Comparison of ENCODE assay signal across 1 cellular context in genomic region chr9:134191455-134192209, GRCh38.
TF ChIP-seq lines count a peak whose summit lies in the region.

No MANE protein-coding gene starts in this region.

TF ChIP-seq in K562, 482 proteins besides CTCF, POLR2A, EP300 and RAD21:
- no peak for TF ChIP-seq BRD9 (IDR thresholded peaks at IDR 0.05; ENCODE audit: low read depth, partially characterized antibody)
- TF ChIP-seq ZNF778 (CRISPR knock-in tag; IDR thresholded peaks at IDR 0.05), result no peak
- TF ChIP-seq RBM34 (IDR thresholded peaks at IDR 0.05; ENCODE audit: borderline replicate concordance, insufficient read depth, low read length), result no peak
- TF ChIP-seq ZNF24 (IDR thresholded peaks at IDR 0.05), result peak; percentile 98
- TF ChIP-seq PTRF (tag; IDR thresholded peaks at IDR 0.05), result no peak
- no peak for TF ChIP-seq ATF7 (IDR thresholded peaks at IDR 0.05)
- TF ChIP-seq CREB1 (IDR thresholded peaks at IDR 0.05), result no peak
- TF ChIP-seq CREB1 (CRISPR knock-in tag; IDR thresholded peaks at IDR 0.05), result no peak
- no peak for TF ChIP-seq ZEB2 (IDR thresholded peaks at IDR 0.05)
- no peak for TF ChIP-seq PHF8 (IDR thresholded peaks at IDR 0.05; ENCODE audit: borderline replicate concordance, low read length)
- no peak for TF ChIP-seq FOXM1 (IDR thresholded peaks at IDR 0.05; ENCODE audit: low read depth)
- no peak for TF ChIP-seq FOXM1 (CRISPR knock-in tag; IDR thresholded peaks at IDR 0.05; ENCODE audit: low read depth)
- TF ChIP-seq ZFP36 (IDR thresholded peaks at IDR 0.05; ENCODE audit: low read depth, low read length, partially characterized antibody), result no peak
- TF ChIP-seq, protein P1, sequence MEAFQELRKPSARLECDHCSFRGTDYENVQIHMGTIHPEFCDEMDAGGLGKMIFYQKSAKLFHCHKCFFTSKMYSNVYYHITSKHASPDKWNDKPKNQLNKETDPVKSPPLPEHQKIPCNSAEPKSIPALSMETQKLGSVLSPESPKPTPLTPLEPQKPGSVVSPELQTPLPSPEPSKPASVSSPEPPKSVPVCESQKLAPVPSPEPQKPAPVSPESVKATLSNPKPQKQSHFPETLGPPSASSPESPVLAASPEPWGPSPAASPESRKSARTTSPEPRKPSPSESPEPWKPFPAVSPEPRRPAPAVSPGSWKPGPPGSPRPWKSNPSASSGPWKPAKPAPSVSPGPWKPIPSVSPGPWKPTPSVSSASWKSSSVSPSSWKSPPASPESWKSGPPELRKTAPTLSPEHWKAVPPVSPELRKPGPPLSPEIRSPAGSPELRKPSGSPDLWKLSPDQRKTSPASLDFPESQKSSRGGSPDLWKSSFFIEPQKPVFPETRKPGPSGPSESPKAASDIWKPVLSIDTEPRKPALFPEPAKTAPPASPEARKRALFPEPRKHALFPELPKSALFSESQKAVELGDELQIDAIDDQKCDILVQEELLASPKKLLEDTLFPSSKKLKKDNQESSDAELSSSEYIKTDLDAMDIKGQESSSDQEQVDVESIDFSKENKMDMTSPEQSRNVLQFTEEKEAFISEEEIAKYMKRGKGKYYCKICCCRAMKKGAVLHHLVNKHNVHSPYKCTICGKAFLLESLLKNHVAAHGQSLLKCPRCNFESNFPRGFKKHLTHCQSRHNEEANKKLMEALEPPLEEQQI (IDR thresholded peaks at IDR 0.05), result no peak
- TF ChIP-seq ZBTB5 (IDR thresholded peaks at IDR 0.05), result no peak
- TF ChIP-seq ZFX (CRISPR knock-in tag; IDR thresholded peaks at IDR 0.05), result no peak
- TF ChIP-seq EHMT2 (IDR thresholded peaks at IDR 0.05), result 0 out of 2 replicates have a peak, but pooled peaks have one; percentile 27
- TF ChIP-seq TSC22D4 (tag; IDR thresholded peaks at IDR 0.05), result 0 out of 2 replicates have a peak, but pooled peaks have one; percentile 72
- no peak for TF ChIP-seq NR2C2 (CRISPR knock-in tag; IDR thresholded peaks at IDR 0.05)
- no peak for TF ChIP-seq NR2C2 (tag; IDR thresholded peaks at IDR 0.05)
- TF ChIP-seq, protein P2, sequence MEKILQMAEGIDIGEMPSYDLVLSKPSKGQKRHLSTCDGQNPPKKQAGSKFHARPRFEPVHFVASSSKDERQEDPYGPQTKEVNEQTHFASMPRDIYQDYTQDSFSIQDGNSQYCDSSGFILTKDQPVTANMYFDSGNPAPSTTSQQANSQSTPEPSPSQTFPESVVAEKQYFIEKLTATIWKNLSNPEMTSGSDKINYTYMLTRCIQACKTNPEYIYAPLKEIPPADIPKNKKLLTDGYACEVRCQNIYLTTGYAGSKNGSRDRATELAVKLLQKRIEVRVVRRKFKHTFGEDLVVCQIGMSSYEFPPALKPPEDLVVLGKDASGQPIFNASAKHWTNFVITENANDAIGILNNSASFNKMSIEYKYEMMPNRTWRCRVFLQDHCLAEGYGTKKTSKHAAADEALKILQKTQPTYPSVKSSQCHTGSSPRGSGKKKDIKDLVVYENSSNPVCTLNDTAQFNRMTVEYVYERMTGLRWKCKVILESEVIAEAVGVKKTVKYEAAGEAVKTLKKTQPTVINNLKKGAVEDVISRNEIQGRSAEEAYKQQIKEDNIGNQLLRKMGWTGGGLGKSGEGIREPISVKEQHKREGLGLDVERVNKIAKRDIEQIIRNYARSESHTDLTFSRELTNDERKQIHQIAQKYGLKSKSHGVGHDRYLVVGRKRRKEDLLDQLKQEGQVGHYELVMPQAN (IDR thresholded peaks at IDR 0.05; ENCODE audit: borderline replicate concordance), result no peak
- TF ChIP-seq BCOR (IDR thresholded peaks at IDR 0.05), result peak; percentile 27; the same call in 1 of the 2 replicates
- no peak for TF ChIP-seq ZNF133 (CRISPR knock-in tag; IDR thresholded peaks at IDR 0.05)
- TF ChIP-seq ZNF79 (CRISPR knock-in tag; IDR thresholded peaks at IDR 0.05; ENCODE audit: low read depth), result no peak
- TF ChIP-seq STAT5A (IDR thresholded peaks at IDR 0.05; ENCODE audit: borderline replicate concordance, low read length), result no peak
- TF ChIP-seq KDM1A (IDR thresholded peaks at IDR 0.05), result peak in 1 of 2 experiments; percentile 23; a peak in 1 of 4 replicates
- no peak for TF ChIP-seq ZKSCAN1 (IDR thresholded peaks at IDR 0.05; ENCODE audit: low read depth, low read length)
- TF ChIP-seq NR1H2 (CRISPR knock-in tag; IDR thresholded peaks at IDR 0.05), result no peak
- no peak for TF ChIP-seq RBM25 (IDR thresholded peaks at IDR 0.05; ENCODE audit: low read depth, low read length, severe bottlenecking)
- no peak for TF ChIP-seq C11orf30 (IDR thresholded peaks at IDR 0.05; ENCODE audit: low read depth)
- no peak for TF ChIP-seq HOMEZ (CRISPR knock-in tag; IDR thresholded peaks at IDR 0.05)
- TF ChIP-seq, protein P3, sequence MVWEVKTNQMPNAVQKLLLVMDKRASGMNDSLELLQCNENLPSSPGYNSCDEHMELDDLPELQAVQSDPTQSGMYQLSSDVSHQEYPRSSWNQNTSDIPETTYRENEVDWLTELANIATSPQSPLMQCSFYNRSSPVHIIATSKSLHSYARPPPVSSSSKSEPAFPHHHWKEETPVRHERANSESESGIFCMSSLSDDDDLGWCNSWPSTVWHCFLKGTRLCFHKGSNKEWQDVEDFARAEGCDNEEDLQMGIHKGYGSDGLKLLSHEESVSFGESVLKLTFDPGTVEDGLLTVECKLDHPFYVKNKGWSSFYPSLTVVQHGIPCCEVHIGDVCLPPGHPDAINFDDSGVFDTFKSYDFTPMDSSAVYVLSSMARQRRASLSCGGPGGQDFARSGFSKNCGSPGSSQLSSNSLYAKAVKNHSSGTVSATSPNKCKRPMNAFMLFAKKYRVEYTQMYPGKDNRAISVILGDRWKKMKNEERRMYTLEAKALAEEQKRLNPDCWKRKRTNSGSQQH (CRISPR knock-in tag; IDR thresholded peaks at IDR 0.05), result no peak
- TF ChIP-seq SETDB1 (IDR thresholded peaks at IDR 0.05; ENCODE audit: low read length), result no peak
- no peak for TF ChIP-seq ATF3 (IDR thresholded peaks at IDR 0.05)
- no peak for TF ChIP-seq ATF3 (CRISPR knock-in tag; conservative IDR thresholded peaks at IDR 0.05)
- TF ChIP-seq, protein P4, sequence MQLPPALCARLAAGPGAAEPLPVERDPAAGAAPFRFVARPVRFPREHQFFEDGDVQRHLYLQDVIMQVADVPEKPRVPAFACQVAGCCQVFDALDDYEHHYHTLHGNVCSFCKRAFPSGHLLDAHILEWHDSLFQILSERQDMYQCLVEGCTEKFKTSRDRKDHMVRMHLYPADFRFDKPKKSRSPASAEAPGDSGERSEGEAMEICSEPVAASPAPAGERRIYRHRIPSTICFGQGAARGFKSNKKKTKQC (CRISPR knock-in tag; IDR thresholded peaks at IDR 0.05), result no peak
- TF ChIP-seq CHD4 (IDR thresholded peaks at IDR 0.05; ENCODE audit: insufficient read depth, insufficient replicate concordance, low read depth, low read length, poor library complexity, severe bottlenecking), result no peak
- no peak for TF ChIP-seq ETS1 (conservative IDR thresholded peaks at IDR 0.05; ENCODE audit: control insufficient read depth, low read depth, low read length)
- no peak for TF ChIP-seq CBX2 (IDR thresholded peaks at IDR 0.05; ENCODE audit: insufficient read depth, low read length, poor library complexity, severe bottlenecking)
